1 cellular context compared by ENCODE assay signal in genomic region chr5:149452007-149452664, GRCh38.
TF ChIP-seq lines count a peak whose summit lies in the region.

No MANE protein-coding gene starts in this region.

TF ChIP-seq in K562, 482 proteins besides CTCF, POLR2A, EP300 and RAD21 (continued from another document):
- TF ChIP-seq, protein P1, sequence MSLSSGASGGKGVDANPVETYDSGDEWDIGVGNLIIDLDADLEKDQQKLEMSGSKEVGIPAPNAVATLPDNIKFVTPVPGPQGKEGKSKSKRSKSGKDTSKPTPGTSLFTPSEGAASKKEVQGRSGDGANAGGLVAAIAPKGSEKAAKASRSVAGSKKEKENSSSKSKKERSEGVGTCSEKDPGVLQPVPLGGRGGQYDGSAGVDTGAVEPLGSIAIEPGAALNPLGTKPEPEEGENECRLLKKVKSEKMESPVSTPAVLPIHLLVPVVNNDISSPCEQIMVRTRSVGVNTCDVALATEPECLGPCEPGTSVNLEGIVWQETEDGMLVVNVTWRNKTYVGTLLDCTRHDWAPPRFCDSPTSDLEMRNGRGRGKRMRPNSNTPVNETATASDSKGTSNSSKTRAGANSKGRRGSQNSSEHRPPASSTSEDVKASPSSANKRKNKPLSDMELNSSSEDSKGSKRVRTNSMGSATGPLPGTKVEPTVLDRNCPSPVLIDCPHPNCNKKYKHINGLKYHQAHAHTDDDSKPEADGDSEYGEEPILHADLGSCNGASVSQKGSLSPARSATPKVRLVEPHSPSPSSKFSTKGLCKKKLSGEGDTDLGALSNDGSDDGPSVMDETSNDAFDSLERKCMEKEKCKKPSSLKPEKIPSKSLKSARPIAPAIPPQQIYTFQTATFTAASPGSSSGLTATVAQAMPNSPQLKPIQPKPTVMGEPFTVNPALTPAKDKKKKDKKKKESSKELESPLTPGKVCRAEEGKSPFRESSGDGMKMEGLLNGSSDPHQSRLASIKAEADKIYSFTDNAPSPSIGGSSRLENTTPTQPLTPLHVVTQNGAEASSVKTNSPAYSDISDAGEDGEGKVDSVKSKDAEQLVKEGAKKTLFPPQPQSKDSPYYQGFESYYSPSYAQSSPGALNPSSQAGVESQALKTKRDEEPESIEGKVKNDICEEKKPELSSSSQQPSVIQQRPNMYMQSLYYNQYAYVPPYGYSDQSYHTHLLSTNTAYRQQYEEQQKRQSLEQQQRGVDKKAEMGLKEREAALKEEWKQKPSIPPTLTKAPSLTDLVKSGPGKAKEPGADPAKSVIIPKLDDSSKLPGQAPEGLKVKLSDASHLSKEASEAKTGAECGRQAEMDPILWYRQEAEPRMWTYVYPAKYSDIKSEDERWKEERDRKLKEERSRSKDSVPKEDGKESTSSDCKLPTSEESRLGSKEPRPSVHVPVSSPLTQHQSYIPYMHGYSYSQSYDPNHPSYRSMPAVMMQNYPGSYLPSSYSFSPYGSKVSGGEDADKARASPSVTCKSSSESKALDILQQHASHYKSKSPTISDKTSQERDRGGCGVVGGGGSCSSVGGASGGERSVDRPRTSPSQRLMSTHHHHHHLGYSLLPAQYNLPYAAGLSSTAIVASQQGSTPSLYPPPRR (CRISPR knock-in tag; IDR thresholded peaks at IDR 0.05; ENCODE audit: borderline replicate concordance): no peak
- no peak for TF ChIP-seq E2F3 (CRISPR knock-in tag; IDR thresholded peaks at IDR 0.05)
- no peak for TF ChIP-seq FOSL1 (tag; conservative IDR thresholded peaks at IDR 0.05)
- TF ChIP-seq ELF1 (tag; IDR thresholded peaks at IDR 0.05): peak; percentile 78
- TF ChIP-seq SMARCB1 (IDR thresholded peaks at IDR 0.05; ENCODE audit: insufficient read length, low read depth): no peak
- no peak for TF ChIP-seq ZNF561 (CRISPR knock-in tag; conservative IDR thresholded peaks at IDR 0.05)
- TF ChIP-seq AFF4 (CRISPR knock-in tag; IDR thresholded peaks at IDR 0.05): no peak
- no peak for TF ChIP-seq DIDO1 (tag; IDR thresholded peaks at IDR 0.05; ENCODE audit: low read depth)
- peak; percentile 39; the same call in 1 of the 2 replicates for TF ChIP-seq KHSRP (IDR thresholded peaks at IDR 0.05)
- no peak for TF ChIP-seq ZNF280A (IDR thresholded peaks at IDR 0.05; ENCODE audit: low read depth, partially characterized antibody)
- TF ChIP-seq BRD4 (IDR thresholded peaks at IDR 0.05): peak; percentile 50; the same call in 1 of the 2 replicates
- TF ChIP-seq GABPB1 (CRISPR knock-in tag; IDR thresholded peaks at IDR 0.05): peak; percentile 66; the same call in 1 of the 2 replicates
- TF ChIP-seq NR2C2 (CRISPR knock-in tag; IDR thresholded peaks at IDR 0.05): no peak; the same call in 1 of the 2 replicates
- TF ChIP-seq NR2C2 (tag; IDR thresholded peaks at IDR 0.05): peak; percentile 82
- TF ChIP-seq ZNF780A (CRISPR knock-in tag; IDR thresholded peaks at IDR 0.05): no peak
- peak; percentile 2 for TF ChIP-seq MEIS2 (IDR thresholded peaks at IDR 0.05; ENCODE audit: partially characterized antibody)
- no peak for TF ChIP-seq E4F1 (CRISPR knock-in tag; IDR thresholded peaks at IDR 0.05; ENCODE audit: borderline replicate concordance)
- TF ChIP-seq DACH1 (IDR thresholded peaks at IDR 0.05; ENCODE audit: partially characterized antibody): no peak
- TF ChIP-seq ZEB2 (IDR thresholded peaks at IDR 0.05): peak; percentile 67; the same call in 1 of the 2 replicates
- TF ChIP-seq GATAD2B (IDR thresholded peaks at IDR 0.05; ENCODE audit: borderline replicate concordance): no peak
- TF ChIP-seq HOXB6 (CRISPR knock-in tag; IDR thresholded peaks at IDR 0.05; ENCODE audit: borderline replicate concordance): no peak
- TF ChIP-seq NRF1 (conservative IDR thresholded peaks at IDR 0.05 in 1 of 2, IDR thresholded peaks at IDR 0.05 in 1 of 2): peak; percentile 40 to 51
- TF ChIP-seq, protein P2, sequence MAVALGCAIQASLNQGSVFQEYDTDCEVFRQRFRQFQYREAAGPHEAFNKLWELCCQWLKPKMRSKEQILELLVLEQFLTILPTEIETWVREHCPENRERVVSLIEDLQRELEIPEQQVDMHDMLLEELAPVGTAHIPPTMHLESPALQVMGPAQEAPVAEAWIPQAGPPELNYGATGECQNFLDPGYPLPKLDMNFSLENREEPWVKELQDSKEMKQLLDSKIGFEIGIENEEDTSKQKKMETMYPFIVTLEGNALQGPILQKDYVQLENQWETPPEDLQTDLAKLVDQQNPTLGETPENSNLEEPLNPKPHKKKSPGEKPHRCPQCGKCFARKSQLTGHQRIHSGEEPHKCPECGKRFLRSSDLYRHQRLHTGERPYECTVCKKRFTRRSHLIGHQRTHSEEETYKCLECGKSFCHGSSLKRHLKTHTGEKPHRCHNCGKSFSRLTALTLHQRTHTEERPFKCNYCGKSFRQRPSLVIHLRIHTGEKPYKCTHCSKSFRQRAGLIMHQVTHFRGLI (CRISPR knock-in tag; IDR thresholded peaks at IDR 0.05): no peak
- no peak for TF ChIP-seq ZNF41 (CRISPR knock-in tag; conservative IDR thresholded peaks at IDR 0.05)
- TF ChIP-seq ATF6 (CRISPR knock-in tag; IDR thresholded peaks at IDR 0.05): no peak
- TF ChIP-seq ZNF217 (CRISPR knock-in tag; IDR thresholded peaks at IDR 0.05): no peak
- TF ChIP-seq ATF2 (CRISPR knock-in tag; IDR thresholded peaks at IDR 0.05): no peak
- TF ChIP-seq STAG1 (CRISPR knock-in tag; IDR thresholded peaks at IDR 0.05; ENCODE audit: borderline replicate concordance): no peak
